22 cellular contexts compared by ENCODE assay signal in the genomic region with DNA sequence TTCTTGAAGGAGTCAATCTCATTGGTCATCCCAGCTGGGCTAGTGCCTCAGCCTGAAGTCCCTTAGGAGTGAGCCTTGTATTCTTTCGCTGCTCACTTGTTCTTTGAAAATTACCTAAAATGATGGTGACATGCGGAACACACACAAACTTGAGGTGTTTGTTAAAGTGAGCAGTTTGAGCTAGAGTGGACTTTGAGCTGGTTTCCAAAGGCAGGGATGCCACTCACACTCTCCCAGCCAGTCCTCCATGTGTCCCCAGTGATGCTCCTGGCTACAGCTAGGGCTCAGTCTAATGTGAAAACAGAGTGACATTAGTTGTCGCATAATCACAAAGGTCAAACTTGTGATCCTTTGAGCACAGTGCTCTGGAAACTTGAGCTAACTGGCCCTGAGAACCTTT.
"Had no signal": no experiment of that assay in that cellular context is flagged by ENCODE, and none has a peak within 500 bp of the region (broad histone marks: within the 10 kb centered on the region; RNA-seq: fewer than 3 reads in every experiment).

No MANE protein-coding gene starts in this region.

- H3K27ac ChIP-seq: lower lobe of right lung, neural progenitor cell, thoracic aorta, vagina had no signal

- DNase-seq: activated B cell treated with CpG ODN at 0.5 μM for 24 hours; activated CD4-positive, alpha-beta memory T cell treated with anti-CD3 and anti-CD28 coated beads, Interleukin-2, amount 10 ng/mL, durations not matched to agents 7 days and 5 days; activated CD4-positive, alpha-beta T cell treated with anti-CD3 and anti-CD28 coated beads for 36 hours; activated effector memory CD4-positive, alpha-beta T cell treated with Interleukin-2 at 50 U/mL for 16 hours; activated naive CD4-positive, alpha-beta T cell treated with anti-CD3 and anti-CD28 coated beads for 36 hours; activated naive CD8-positive, alpha-beta T cell treated with anti-CD3 and anti-CD28 coated beads, Interleukin-2, amount 10 ng/mL, durations not matched to agents 7 days and 5 days; activated T-cell treated with anti-CD3 and anti-CD28 coated beads, Interleukin-2, amount 50 U/mL, for 72 hours; amniotic stem cell; cerebellar nuclear complex; hippocampal formation; lower lobe of right lung; mesendoderm; naive thymus-derived CD4-positive, alpha-beta T cell; posterior cingulate gyrus; stimulated activated CD4-positive, alpha-beta T cell treated with anti-CD3 and anti-CD28 coated beads, Interleukin-4, amount 100 ng/mL, for 24 hours; stimulated activated naive CD4-positive, alpha-beta T cell treated with Interleukin-2 at 50 U/mL for 16 hours; T-helper 17 cell had no signal

- H3K9me3 ChIP-seq: breast epithelium, lower lobe of right lung, thoracic aorta, vagina had no signal

- H3K4me3 ChIP-seq: breast epithelium, coronary artery, lower lobe of right lung, neural progenitor cell, thoracic aorta, vagina had no signal

- H3K36me3 ChIP-seq: breast epithelium, lower lobe of right lung, neural progenitor cell, thoracic aorta, vagina had no signal

- H3K27me3 ChIP-seq: breast epithelium, neural progenitor cell, vagina had no signal

- H3K4me1 ChIP-seq: breast epithelium, lower lobe of right lung, neural progenitor cell, vagina had no signal

- ATAC-seq: activated CD4-positive, alpha-beta T cell treated with anti-CD3 and anti-CD28 coated beads for 36 hours; naive thymus-derived CD4-positive, alpha-beta T cell; T-helper 17 cell had no signal

- H3K9ac ChIP-seq: neural progenitor cell had no signal
